8 cellular contexts compared by ENCODE assay signal in genomic region chr17:74454197-74455024, GRCh38. TPM values are rescaled to one million over a fixed set of nuclear protein-coding genes. Genes with fewer than 3 reads are reported as not detected.
DNase-seq lines count a peak whose midpoint lies in the region; ATAC-seq and TF ChIP-seq lines count a peak whose summit lies in the region.

No MANE protein-coding gene starts in this region.

- no peak overlapping the region for H3K9ac ChIP-seq in neural progenitor cell

- peaks cover 30% of the 10 kb centered on the region for H3K27me3 Mint-ChIP-seq in WTC11 (ENCODE audit: low read depth)
- H3K27me3 Mint-ChIP-seq in neural progenitor cell (ENCODE audit: insufficient read depth, low read depth) = peaks cover 27% of the 10 kb centered on the region
- H3K27me3 Mint-ChIP-seq in activated CD4-positive, alpha-beta T cell treated with anti-CD3 and anti-CD28 coated beads, Interleukin-2, amount 10 ng/mL, durations not matched to agents 7 days and 5 days = peaks cover 34% of the 10 kb centered on the region

- peak overlapping the region; percentile 58 for H3K4me3 Mint-ChIP-seq in WTC11
- peak overlapping the region; percentile 75 for H3K4me3 Mint-ChIP-seq in neural progenitor cell
- H3K4me3 Mint-ChIP-seq in activated CD4-positive, alpha-beta T cell treated with anti-CD3 and anti-CD28 coated beads, Interleukin-2, amount 10 ng/mL, durations not matched to agents 7 days and 5 days = no peak overlapping the region

- DNase-seq in GM04503 (ENCODE audit: low read depth) (peak; percentile 6), KG1 (lab: John Stamatoyannopoulos, UW) (peak; percentile 47), WTC11 (ENCODE audit: low spot score) (no peak), foreskin fibroblast (peak; percentile 63 to 78), neural progenitor cell (ENCODE audit: low spot score) (peak; percentile 38), HCEC 1CT (no peak)
- DNase-seq in activated CD4-positive, alpha-beta T cell treated with anti-CD3 and anti-CD28 coated beads, Interleukin-2, amount 10 ng/mL, durations not matched to agents 7 days and 5 days = no peak

- ATAC-seq in GM21576 (IDR thresholded peaks at IDR 0.05; ENCODE audit: unreplicated experiment) = peak; percentile 84
- peak; percentile 31 for ATAC-seq in WTC11

- peak overlapping the region; percentile 9 for H3K27ac ChIP-seq in neural progenitor cell

- H3K4me2 ChIP-seq in neural progenitor cell = peak overlapping the region; percentile 94

- no peaks in the 10 kb centered on the region for H3K36me3 Mint-ChIP-seq in WTC11
- H3K36me3 Mint-ChIP-seq in neural progenitor cell = no peaks in the 10 kb centered on the region
- H3K36me3 Mint-ChIP-seq in activated CD4-positive, alpha-beta T cell treated with anti-CD3 and anti-CD28 coated beads, Interleukin-2, amount 10 ng/mL, durations not matched to agents 7 days and 5 days (ENCODE audit: low read depth) = no peaks in the 10 kb centered on the region

- no peak overlapping the region for H2AFZ ChIP-seq in neural progenitor cell (replicated peaks)

- H3K36me3 ChIP-seq in neural progenitor cell = no peaks in the 10 kb centered on the region

- CTCF ChIA-PET in WTC11 (lab: Charles Lee) = interaction anchor here (0.6 to 9.1 kb wide), 24 partner anchors 8 to 1728 kb away, joined by 3 to 151 read pairs (median 5); partner anchors contain the start of genes BTBD17, CD300A and CD300H
- CTCF ChIA-PET in activated CD4-positive, alpha-beta T cell treated with anti-CD3 and anti-CD28 coated beads, Interleukin-2, amount 10 ng/mL, durations not matched to agents 7 days and 5 days (lab: Charles Lee) = interaction anchor here (0.5 to 5.0 kb wide), 9 partner anchors 10 to 251 kb away, joined by 3 to 35 read pairs (median 4); partner anchors contain the start of genes CD300A, GPR142 and RPL38

- H3K4me1 Mint-ChIP-seq in WTC11 (peaks cover 42% of the 10 kb centered on the region), neural progenitor cell (peaks cover 56% of the 10 kb centered on the region)
- peaks cover 30% of the 10 kb centered on the region for H3K4me1 Mint-ChIP-seq in activated CD4-positive, alpha-beta T cell treated with anti-CD3 and anti-CD28 coated beads, Interleukin-2, amount 10 ng/mL, durations not matched to agents 7 days and 5 days

- peaks cover 38% of the 10 kb centered on the region for H3F3A ChIP-seq in neural progenitor cell (ENCODE audit: low read depth)

- H4K20me1 ChIP-seq in neural progenitor cell (ENCODE audit: low read depth) = peaks cover 8% of the 10 kb centered on the region

- POLR2A ChIA-PET in WTC11 (lab: Charles Lee) = interaction anchor here (0.8 to 3.0 kb wide), 8 partner anchors 10 to 282 kb away, joined by 3 to 17 read pairs (median 8); partner anchors contain the start of genes BTBD17 and RAB37
- POLR2A ChIA-PET in activated CD4-positive, alpha-beta T cell treated with anti-CD3 and anti-CD28 coated beads, Interleukin-2, amount 10 ng/mL, durations not matched to agents 7 days and 5 days (lab: Charles Lee) = no interaction called here

- TF ChIP-seq CTCF in WTC11 (IDR thresholded peaks at IDR 0.05) (no peak), foreskin fibroblast (IDR thresholded peaks at IDR 0.05; ENCODE audit: low read depth, low read length) (no peak), neural progenitor cell (IDR thresholded peaks at IDR 0.05) (no peak)

- H3K9me3 Mint-ChIP-seq in WTC11 (no peaks in the 10 kb centered on the region), neural progenitor cell (no peaks in the 10 kb centered on the region)
- no peaks in the 10 kb centered on the region for H3K9me3 Mint-ChIP-seq in activated CD4-positive, alpha-beta T cell treated with anti-CD3 and anti-CD28 coated beads, Interleukin-2, amount 10 ng/mL, durations not matched to agents 7 days and 5 days

- H3K9me3 ChIP-seq in neural progenitor cell (ENCODE audit: low read depth) = no peaks in the 10 kb centered on the region

- H3K4me3 ChIP-seq in foreskin fibroblast (ENCODE audit: low read depth in 1 of 2, low read length in 2 of 2) (peak overlapping the region; percentile 35 to 43), neural progenitor cell (peak overlapping the region; percentile 52)

- H3K4me1 ChIP-seq in neural progenitor cell = peaks cover 30% of the 10 kb centered on the region

- peaks cover 38% of the 10 kb centered on the region for H3K27me3 ChIP-seq in neural progenitor cell

- no peak overlapping the region for H3K27ac Mint-ChIP-seq in WTC11
- peak overlapping the region; percentile 85 for H3K27ac Mint-ChIP-seq in neural progenitor cell
- no peak overlapping the region for H3K27ac Mint-ChIP-seq in activated CD4-positive, alpha-beta T cell treated with anti-CD3 and anti-CD28 coated beads, Interleukin-2, amount 10 ng/mL, durations not matched to agents 7 days and 5 days

- no peaks in the 10 kb centered on the region for H3K79me2 ChIP-seq in neural progenitor cell (ENCODE audit: low read depth)

TF ChIP-seq in WTC11, 78 proteins besides CTCF, POLR2A, EP300 and RAD21:
- TF ChIP-seq GABPB1 (CRISPR knock-in tag; IDR thresholded peaks at IDR 0.05) (peak; percentile 52; the same call in 1 of the 2 replicates), STAT6 (CRISPR knock-in tag; conservative IDR thresholded peaks at IDR 0.05; ENCODE audit: low read depth) (no peak), SP1 (CRISPR knock-in tag; conservative IDR thresholded peaks at IDR 0.05) (peak; percentile 61)
- TF ChIP-seq, protein P1, sequence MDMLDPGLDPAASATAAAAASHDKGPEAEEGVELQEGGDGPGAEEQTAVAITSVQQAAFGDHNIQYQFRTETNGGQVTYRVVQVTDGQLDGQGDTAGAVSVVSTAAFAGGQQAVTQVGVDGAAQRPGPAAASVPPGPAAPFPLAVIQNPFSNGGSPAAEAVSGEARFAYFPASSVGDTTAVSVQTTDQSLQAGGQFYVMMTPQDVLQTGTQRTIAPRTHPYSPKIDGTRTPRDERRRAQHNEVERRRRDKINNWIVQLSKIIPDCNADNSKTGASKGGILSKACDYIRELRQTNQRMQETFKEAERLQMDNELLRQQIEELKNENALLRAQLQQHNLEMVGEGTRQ (CRISPR knock-in tag; IDR thresholded peaks at IDR 0.05) = peak; percentile 42
TF ChIP-seq in WTC11: peak in this region for 3.

RNA-seq across cellular contexts. Expression of gene CD300A, which starts 12.0 kb away (rescaled TPM):
- total RNA-seq in WTC11 (2021) (1.1 to 2.0 TPM (median 1.7 TPM) in 3 replicates), neural progenitor cell (ENCODE audit: low replicate concordance) (0.28 TPM in 1 of 2 replicates, not detected in the other)
- total RNA-seq in activated CD4-positive, alpha-beta T cell treated with anti-CD3 and anti-CD28 coated beads, Interleukin-2, amount 10 ng/mL, durations not matched to agents 7 days and 5 days = 1 to 10 TPM; 6.7 to 6.8 TPM

RNA-seq across cellular contexts. Expression of gene GPRC5C, which starts 22.5 kb away (rescaled TPM):
- total RNA-seq in WTC11 (2021) (19.6 to 20.7 TPM (median 20.6 TPM) in 3 replicates), neural progenitor cell (ENCODE audit: low replicate concordance) (13.5 and 42.0 TPM in 2 replicates)
- not detected for total RNA-seq in activated CD4-positive, alpha-beta T cell treated with anti-CD3 and anti-CD28 coated beads, Interleukin-2, amount 10 ng/mL, durations not matched to agents 7 days and 5 days

Comparison
In these comparisons a context has a peak if more than half of its experiments do, and no peak if none do; other contexts are left out.
1. DNase-seq: peak in GM04503 (single experiment), KG1 (single experiment), foreskin fibroblast (2 of 2) and neural progenitor cell (single experiment); none in WTC11 (single experiment), HCEC 1CT (single experiment) and activated CD4-positive, alpha-beta T cell treated with anti-CD3 and anti-CD28 coated beads, Interleukin-2, amount 10 ng/mL, durations not matched to agents 7 days and 5 days (single experiment).
2. RNA of gene GPRC5C, which starts 22.5 kb away (total RNA-seq): 19.6 to 20.7 TPM in WTC11 and 13.5 to 42.0 TPM in neural progenitor cell; not detected in activated CD4-positive, alpha-beta T cell treated with anti-CD3 and anti-CD28 coated beads, Interleukin-2, amount 10 ng/mL, durations not matched to agents 7 days and 5 days; every median in the first group is over 10 times any median in the second.